ENCODE assay signal across 1 cellular context in genomic region chr13:26722321-26722720, GRCh38.
TF ChIP-seq lines count a peak whose summit lies in the region.

No MANE protein-coding gene starts in this region.

TF ChIP-seq in GM23338, 12 proteins besides CTCF, POLR2A, EP300 and RAD21 (continued from another document):
- TF ChIP-seq ZNF462 (CRISPR knock-in tag; IDR thresholded peaks at IDR 0.05) = no peak
- no peak for TF ChIP-seq ZNF331 (CRISPR knock-in tag; IDR thresholded peaks at IDR 0.05; ENCODE audit: low read depth)
- TF ChIP-seq JUNB (IDR thresholded peaks at IDR 0.05; ENCODE audit: unreplicated experiment) = no peak
- TF ChIP-seq REST (IDR thresholded peaks at IDR 0.05; ENCODE audit: unreplicated experiment) = no peak
- TF ChIP-seq STAT1 (IDR thresholded peaks at IDR 0.05; ENCODE audit: unreplicated experiment) = no peak
